In the genomic region with DNA sequence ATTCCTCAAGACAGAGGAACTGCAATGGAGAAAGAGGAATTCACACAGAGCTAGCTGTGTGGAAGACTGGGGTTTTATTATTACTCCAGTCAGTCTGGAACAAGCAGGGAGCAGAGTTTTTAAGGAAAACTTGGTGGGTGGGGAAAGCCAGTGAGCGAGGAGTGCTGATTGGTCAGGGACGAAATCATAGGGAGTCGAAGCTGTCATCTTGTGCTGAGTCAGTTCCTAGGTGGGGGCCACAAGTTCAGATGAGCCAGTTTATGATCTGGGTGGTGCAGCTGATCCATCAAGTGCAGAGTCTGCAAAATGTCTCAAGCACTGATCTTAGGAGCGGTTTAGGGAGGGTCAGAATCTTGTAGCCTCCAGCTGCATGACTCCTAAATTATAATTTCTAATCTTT, we compare ENCODE assay signal across 33 cellular contexts. TPM values are rescaled to one million over a fixed set of nuclear protein-coding genes. Genes with fewer than 3 reads are reported as not detected.
DNase-seq lines count a peak whose midpoint lies in the region; ATAC-seq and TF ChIP-seq lines count a peak whose summit lies in the region.
"Had no signal": no experiment of that assay in that cellular context is flagged by ENCODE, and none has a peak within 500 bp of the region (broad histone marks: within the 10 kb centered on the region; RNA-seq: fewer than 3 reads in every experiment).

No MANE protein-coding gene starts in this region.

- H3K4me3 ChIP-seq in Peyer's patch, result no peak overlapping the region
- H3K4me3 ChIP-seq in coronary artery, result no peak overlapping the region
- H3K4me3 ChIP-seq: BLaER1, PC-9, skin epidermis, thoracic aorta, vagina had no signal

- DNase-seq in Peyer's patch, result peak in 2 of 3 donors; percentile 60 to 79
- DNase-seq in coronary artery (ENCODE audit: low spot score), result peak; percentile 49
- peak; percentile 21 to 38 for DNase-seq in left colon
- no peak for DNase-seq in C1 segment of cervical spinal cord (lab: John Stamatoyannopoulos, UW)
- DNase-seq in head of caudate nucleus, result no peak
- DNase-seq in posterior vena cava (ENCODE audit: low spot score), result no peak
- DNase-seq: activated CD4-positive, alpha-beta T cell treated with anti-CD3 and anti-CD28 coated beads for 48 hours; activated effector memory CD4-positive, alpha-beta T cell treated with Interleukin-2 at 50 U/mL for 16 hours; DMS153; foreskin melanocyte; HCEC 1CT; Karpas-422; mammary epithelial cell; NCI-H1436; NCI-H2081 treated with DMSO at 0.1 percent for 48 hours; NCI-H2227 treated with DMSO at 0.1 percent for 48 hours; NCI-H526; NK-92 treated with Interleukin-12 subunit alpha and Interleukin-12 subunit beta, amount 100 ng/mL, for 24 hours; PC-9; SIG-M5; stimulated activated naive CD4-positive, alpha-beta T cell treated with Interleukin-2 at 50 U/mL for 16 hours; SW 1271; WERI-Rb-1 had no signal

- ATAC-seq in left colon, result peak; percentile 69
- ATAC-seq in HG03095 (IDR thresholded peaks at IDR 0.05; ENCODE audit: unreplicated experiment), result no peak
- ATAC-seq: activated naive CD4-positive, alpha-beta T cell treated with anti-CD3 and anti-CD28 coated beads, Interleukin-2, amount 50 U/mL, for 72 hours had no signal

- TF ChIP-seq CTCF in Peyer's patch (IDR thresholded peaks at IDR 0.05), result no peak
- no peak for TF ChIP-seq CTCF in coronary artery (IDR thresholded peaks at IDR 0.05)

- H3K9me3 ChIP-seq in Peyer's patch, result no peaks in the 10 kb centered on the region
- H3K9me3 ChIP-seq: BLaER1, thoracic aorta, vagina had no signal

- H3K27ac ChIP-seq in Peyer's patch (peak overlapping the region in 2 of 4 donors; percentile 26 to 55), coronary artery (no peak overlapping the region)
- H3K27ac ChIP-seq: BLaER1, epithelial cell of prostate, PC-9, thoracic aorta, vagina, WERI-Rb-1 had no signal

- no peaks in the 10 kb centered on the region for H3K27me3 ChIP-seq in Peyer's patch
- H3K27me3 ChIP-seq: BLaER1, vagina had no signal

- H3K4me1 ChIP-seq in Peyer's patch, result peaks cover 0 to 5% (median 0%) of the 10 kb centered on the region in 4 donors
- H3K4me1 ChIP-seq: BLaER1 had no signal

- intact Hi-C loops in left colon (cut with DNase I, micrococcal nuclease) (no loop called here), head of caudate nucleus (cut with DNase I) (no loop called here), posterior vena cava (cut with DNase I) (loop anchor here in 1 of 2 donors (10.0 kb wide), 1 partner anchor 184 kb away; no protein-coding TSS in a partner anchor)

- no peaks in the 10 kb centered on the region for H3K36me3 ChIP-seq in Peyer's patch
- H3K36me3 ChIP-seq: BLaER1, thoracic aorta, vagina, WERI-Rb-1 had no signal

- TF ChIP-seq POLR2A in Peyer's patch (IDR thresholded peaks at IDR 0.05), result no peak

RNA-seq across cellular contexts. Expression of gene CXCR1, which starts 14.0 kb away (rescaled TPM):
- total RNA-seq in Peyer's patch, result not detected
- total RNA-seq in left colon, result under 1 TPM in 1 of 2 donors, not detected in 1; 0.11 TPM
- 1 to 10 TPM; 1.1 to 2.5 TPM for total RNA-seq in posterior vena cava
- total RNA-seq: activated naive CD4-positive, alpha-beta T cell treated with anti-CD3 and anti-CD28 coated beads, Interleukin-2, amount 50 U/mL, for 72 hours; chondrocyte; HepG2; osteoblast; PC-9 had no signal

RNA-seq across cellular contexts. Expression of gene ARPC2, which starts 36.3 kb away (rescaled TPM):
- 100 to 1,000 TPM; 210 to 284 (median 246) TPM for total RNA-seq in Peyer's patch
- total RNA-seq in left colon, result 100 to 1,000 TPM; 304 to 347 TPM
- total RNA-seq in posterior vena cava, result 100 to 1,000 TPM; 258 to 291 TPM

RNA-seq across cellular contexts. Expression of gene CXCR2, which starts 54.9 kb away (rescaled TPM):
- total RNA-seq in Peyer's patch (not detected), left colon (under 1 TPM; 0.17 to 0.18 TPM), posterior vena cava (1 to 10 TPM; 2.0 to 2.5 TPM)
- total RNA-seq: chondrocyte, HepG2, osteoblast, PC-9 had no signal

Comparison
In these comparisons a context has a peak if more than half of its experiments do, and no peak if none do; other contexts are left out.
1. DNase-seq: peak in Peyer's patch (2 of 3), coronary artery (single experiment) and left colon (2 of 2); none in C1 segment of cervical spinal cord (0 of 14), head of caudate nucleus (0 of 42) and posterior vena cava (single experiment).